ENCODE assay signal across 8 cellular contexts in the genomic region with DNA sequence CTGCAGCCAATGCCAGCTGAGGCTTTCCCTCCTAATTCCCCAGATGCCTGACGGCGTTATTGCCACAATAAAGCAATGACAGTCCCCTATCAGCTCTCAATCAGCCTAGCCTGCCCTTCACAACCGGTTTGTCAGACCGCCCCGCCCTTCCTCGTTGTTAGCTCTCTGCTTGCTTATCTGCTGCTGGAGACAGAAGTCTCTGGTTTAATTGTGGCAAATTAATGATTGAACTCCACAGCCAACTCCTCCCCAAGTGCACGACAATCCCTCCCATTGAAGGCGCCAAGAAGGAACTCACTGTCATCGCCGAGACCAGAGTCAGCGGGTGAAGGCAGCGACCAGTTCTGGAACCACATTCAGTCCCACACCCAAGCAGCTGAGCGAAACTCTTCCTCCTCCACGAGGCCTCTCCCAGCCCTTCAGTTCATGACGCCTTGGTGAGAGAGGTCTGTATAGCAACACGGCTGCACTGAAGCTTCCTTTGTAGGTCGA.
DNase-seq lines count a peak whose midpoint lies in the region; ATAC-seq and TF ChIP-seq lines count a peak whose summit lies in the region.

No MANE protein-coding gene starts in this region.

- intact Hi-C loops in CD14-positive monocyte (cut with micrococcal nuclease), result no loop called here

- no peaks in the 10 kb centered on the region for H3K36me3 Mint-ChIP-seq in stimulated activated naive CD8-positive, alpha-beta T cell treated with anti-CD3 and anti-CD28 coated beads, Interleukin-15, Interleukin-2, amounts not matched to agents 100 ng/mL and 50 ng/mL, for 24 hours (ENCODE audit: low read depth)
- H3K36me3 Mint-ChIP-seq in CD14-positive monocyte, result no peaks in the 10 kb centered on the region

- ATAC-seq in GM18502 (IDR thresholded peaks at IDR 0.05; ENCODE audit: poor library complexity, unreplicated experiment), result peak; percentile 54
- peak; percentile 67 for ATAC-seq in HG02973 (IDR thresholded peaks at IDR 0.05; ENCODE audit: unreplicated experiment)
- peak; percentile 43; the same call in 2 of the 3 replicates for ATAC-seq in SK-N-SH treated with all-trans-retinoic acid at 6 μM for 48 hours
- ATAC-seq in HG03565 (IDR thresholded peaks at IDR 0.05; ENCODE audit: unreplicated experiment), result no peak

- TF ChIP-seq CTCF in CD14-positive monocyte (IDR thresholded peaks at IDR 0.05), result no peak
- TF ChIP-seq CTCF in GM13976 (IDR thresholded peaks at IDR 0.05; ENCODE audit: borderline replicate concordance, control extremely low read depth, extremely low read depth, insufficient read depth, missing control alignments), result no peak

- peaks cover 72% of the 10 kb centered on the region for H3K27me3 Mint-ChIP-seq in stimulated activated naive CD8-positive, alpha-beta T cell treated with anti-CD3 and anti-CD28 coated beads, Interleukin-15, Interleukin-2, amounts not matched to agents 100 ng/mL and 50 ng/mL, for 24 hours
- peaks cover 40 to 57% (median 55%) of the 10 kb centered on the region in 3 donors for H3K27me3 Mint-ChIP-seq in CD14-positive monocyte (ENCODE audit: low read depth in 3 of 3)

- peak; percentile 12 to 40 for DNase-seq in erythroblast (lab: John Stamatoyannopoulos, UW)
- DNase-seq in CD14-positive monocyte (ENCODE audit: low spot score), result no peak
- DNase-seq in GM13976 (ENCODE audit: low spot score), result no peak

- H3K4me3 Mint-ChIP-seq in stimulated activated naive CD8-positive, alpha-beta T cell treated with anti-CD3 and anti-CD28 coated beads, Interleukin-15, Interleukin-2, amounts not matched to agents 100 ng/mL and 50 ng/mL, for 24 hours, result peak overlapping the region; percentile 60
- peak overlapping the region in 1 of 2 donors; percentile 63 for H3K4me3 Mint-ChIP-seq in CD14-positive monocyte

- H3K27ac Mint-ChIP-seq in stimulated activated naive CD8-positive, alpha-beta T cell treated with anti-CD3 and anti-CD28 coated beads, Interleukin-15, Interleukin-2, amounts not matched to agents 100 ng/mL and 50 ng/mL, for 24 hours, result no peak overlapping the region
- H3K27ac Mint-ChIP-seq in CD14-positive monocyte, result peak overlapping the region in 1 of 7 donors; percentile 73

- no peak for TF ChIP-seq POLR2A in erythroblast (IDR thresholded peaks at IDR 0.05; ENCODE audit: low read length)

- in situ Hi-C loops in GM13976 (cut with MboI; ENCODE audit: low sequenced_read_pairs, unreplicated experiment), result no loop called here

- H3K4me1 Mint-ChIP-seq in stimulated activated naive CD8-positive, alpha-beta T cell treated with anti-CD3 and anti-CD28 coated beads, Interleukin-15, Interleukin-2, amounts not matched to agents 100 ng/mL and 50 ng/mL, for 24 hours (ENCODE audit: low read depth), result peaks cover 15% of the 10 kb centered on the region
- H3K4me1 Mint-ChIP-seq in CD14-positive monocyte, result peaks cover 16% of the 10 kb centered on the region

- H3K9me3 Mint-ChIP-seq in stimulated activated naive CD8-positive, alpha-beta T cell treated with anti-CD3 and anti-CD28 coated beads, Interleukin-15, Interleukin-2, amounts not matched to agents 100 ng/mL and 50 ng/mL, for 24 hours, result no peaks in the 10 kb centered on the region
- peaks cover 0 to 9% (median 1%) of the 10 kb centered on the region in 7 donors for H3K9me3 Mint-ChIP-seq in CD14-positive monocyte

TF ChIP-seq in SK-N-SH treated with all-trans-retinoic acid at 6 μM for 48 hours, 23 proteins besides CTCF, POLR2A, EP300 and RAD21:
- TF ChIP-seq ZC3H10 (CRISPR knock-in tag; IDR thresholded peaks at IDR 0.05) (no peak), ZNF565 (CRISPR knock-in tag; conservative IDR thresholded peaks at IDR 0.05; ENCODE audit: low read depth) (no peak)

Comparison
In these comparisons a context has a peak if more than half of its experiments do, and no peak if none do; other contexts are left out.
1. DNase-seq: peak in erythroblast (2 of 2); none in CD14-positive monocyte (single experiment) and GM13976 (single experiment).